Comparison of ENCODE assay signal across 1 cellular context in the genomic region with DNA sequence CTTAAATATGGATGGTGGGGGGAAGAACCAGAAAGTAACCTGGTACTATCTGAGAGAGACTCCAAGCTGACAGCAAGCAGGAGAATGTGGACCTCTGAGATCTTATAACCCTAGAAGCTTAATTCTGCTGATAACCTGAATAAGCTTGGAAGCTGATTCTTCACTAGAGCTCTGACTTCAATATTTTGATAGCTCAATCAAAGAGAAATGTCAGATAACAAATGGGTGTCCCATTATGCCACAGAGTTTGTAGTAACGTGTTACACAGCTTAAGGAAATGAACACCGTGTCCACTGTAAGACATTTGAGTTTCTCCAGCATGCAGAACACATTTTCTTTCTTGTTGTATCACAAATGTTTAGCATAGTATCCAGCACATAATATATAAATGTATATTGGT.
"Had no signal": no experiment of that assay in that cellular context is flagged by ENCODE, and none has a peak within 500 bp of the region (broad histone marks: within the 10 kb centered on the region; RNA-seq: fewer than 3 reads in every experiment).

No MANE protein-coding gene starts in this region.

- H3K4me3 ChIP-seq: GM12878 had no signal

- ATAC-seq: GM12878 had no signal
